ENCODE assay signal across 1 cellular context in the genomic region with DNA sequence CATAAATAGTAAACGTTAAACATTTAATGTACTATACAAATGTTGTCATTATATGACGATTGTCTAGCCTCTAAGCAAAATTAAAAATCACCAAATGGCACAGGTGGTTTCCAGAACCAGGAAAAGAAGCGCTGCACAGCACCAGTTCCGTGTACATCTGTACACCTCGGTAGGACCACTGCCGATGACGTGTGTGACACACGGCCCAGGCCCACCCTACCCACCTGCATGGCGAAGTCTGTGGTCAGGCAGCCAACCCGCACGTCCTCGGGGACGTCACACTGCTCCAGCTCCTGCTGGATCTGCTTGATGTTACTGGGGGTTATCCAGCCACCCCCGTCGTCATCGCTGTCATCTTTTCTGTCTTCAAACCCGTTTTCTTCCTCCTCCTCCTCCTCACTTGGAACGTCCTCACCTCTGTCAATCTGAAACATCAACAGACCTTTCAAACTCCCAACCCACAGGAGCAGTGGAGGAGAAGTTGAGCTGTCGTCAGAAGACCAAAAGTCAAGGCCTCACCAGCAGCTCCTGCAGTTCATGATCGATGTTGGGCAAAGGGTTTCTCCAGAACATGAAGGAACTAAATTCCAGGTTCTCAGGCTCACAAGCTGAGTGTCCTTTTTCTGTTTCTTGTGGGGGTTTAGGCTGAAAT.
TF ChIP-seq lines count a peak whose summit lies in the region.

No MANE protein-coding gene starts in this region.

TF ChIP-seq in HepG2, 621 proteins besides CTCF, POLR2A, EP300 and RAD21:
- TF ChIP-seq RBFOX2 (IDR thresholded peaks at IDR 0.05; ENCODE audit: low read depth, low read length) (0 out of 2 replicates have a peak, but pooled peaks have one; percentile 9), KLF6 (CRISPR knock-in tag; IDR thresholded peaks at IDR 0.05) (no peak), HOXA7 (CRISPR knock-in tag; IDR thresholded peaks at IDR 0.05) (no peak)
